In genomic region chr1:9717193-9718005, GRCh38 we compare ENCODE assay signal across 8 cellular contexts.
DNase-seq lines count a peak whose midpoint lies in the region; ATAC-seq, FAIRE-seq and TF ChIP-seq lines count a peak whose summit lies in the region.

No MANE protein-coding gene starts in this region.

- H3K27me3 Mint-ChIP-seq in naive B cell, result no peaks in the 10 kb centered on the region
- H3K27me3 Mint-ChIP-seq in stimulated activated naive B cell treated with anti-CD40 and anti-IgM and Interleukin-4, amounts not matched to agents 10 μg/mL and 1 μg/mL and 100 μg/mL, for 72 hours, result no peaks in the 10 kb centered on the region

- peak overlapping the region; percentile 30 for H3K4me3 ChIP-seq in coronary artery

- peak overlapping the region; percentile 63 to 94 (median 86) for H3K4me3 Mint-ChIP-seq in naive B cell
- peak overlapping the region; percentile 77 to 81 for H3K4me3 Mint-ChIP-seq in stimulated activated naive B cell treated with anti-CD40 and anti-IgM and Interleukin-4, amounts not matched to agents 10 μg/mL and 1 μg/mL and 100 μg/mL, for 72 hours

- ATAC-seq in GM18498 (IDR thresholded peaks at IDR 0.05; ENCODE audit: unreplicated experiment), result peak; percentile 67
- ATAC-seq in HG03139 (IDR thresholded peaks at IDR 0.05; ENCODE audit: unreplicated experiment), result peak; percentile 68
- peak; percentile 91 to 92 for ATAC-seq in naive B cell (ENCODE audit: low read depth in 2 of 2)
- peak; percentile 88 to 90 for ATAC-seq in stimulated activated naive B cell treated with anti-CD40 and anti-IgM and Interleukin-4, amounts not matched to agents 10 μg/mL and 1 μg/mL and 100 μg/mL, for 72 hours (replicated peaks)
- no peak for ATAC-seq in HG02970 (IDR thresholded peaks at IDR 0.05; ENCODE audit: low FRiP score, unreplicated experiment)

- peak; percentile 41 to 89 (median 76) for DNase-seq in activated CD4-positive, CD25-positive, alpha-beta regulatory T cell (lab: John Stamatoyannopoulos, UW)
- DNase-seq in coronary artery (ENCODE audit: low spot score) (no peak), naive B cell (peak; percentile 91), H54 (ENCODE audit: insufficient read length, low spot score) (no peak)
- DNase-seq in stimulated activated naive B cell treated with anti-CD40 and anti-IgM and Interleukin-4, amounts not matched to agents 10 μg/mL and 1 μg/mL and 100 μg/mL, for 72 hours, result peak; percentile 70

- H3K27ac ChIP-seq in coronary artery, result peak overlapping the region in 1 of 2 donors; percentile 28

- no peak for TF ChIP-seq POLR2A in H54 (IDR thresholded peaks at IDR 0.05; ENCODE audit: low read depth, low read length)

- FAIRE-seq in H54 (lab: Jason Lieb, UNC), result no peak

- peak overlapping the region; percentile 94 to 99 (median 97) for H3K27ac Mint-ChIP-seq in naive B cell
- peak overlapping the region; percentile 97 for H3K27ac Mint-ChIP-seq in stimulated activated naive B cell treated with anti-CD40 and anti-IgM and Interleukin-4, amounts not matched to agents 10 μg/mL and 1 μg/mL and 100 μg/mL, for 72 hours

- H3K36me3 Mint-ChIP-seq in naive B cell, result peaks cover 0 to 10% of the 10 kb centered on the region in 2 donors
- peaks cover 59 to 72% of the 10 kb centered on the region in 2 donors for H3K36me3 Mint-ChIP-seq in stimulated activated naive B cell treated with anti-CD40 and anti-IgM and Interleukin-4, amounts not matched to agents 10 μg/mL and 1 μg/mL and 100 μg/mL, for 72 hours

- peaks cover 22 to 37% (median 26%) of the 10 kb centered on the region in 3 donors for H3K4me1 Mint-ChIP-seq in naive B cell
- H3K4me1 Mint-ChIP-seq in stimulated activated naive B cell treated with anti-CD40 and anti-IgM and Interleukin-4, amounts not matched to agents 10 μg/mL and 1 μg/mL and 100 μg/mL, for 72 hours, result peaks cover 37 to 60% of the 10 kb centered on the region in 2 donors

- no peaks in the 10 kb centered on the region for H3K9me3 Mint-ChIP-seq in naive B cell
- H3K9me3 Mint-ChIP-seq in stimulated activated naive B cell treated with anti-CD40 and anti-IgM and Interleukin-4, amounts not matched to agents 10 μg/mL and 1 μg/mL and 100 μg/mL, for 72 hours, result peaks cover 0 to 3% of the 10 kb centered on the region in 2 donors

- TF ChIP-seq CTCF in coronary artery (IDR thresholded peaks at IDR 0.05), result no peak

Comparison
In these comparisons a context has a peak if more than half of its experiments do, and no peak if none do; other contexts are left out.
1. DNase-seq: peak in activated CD4-positive, CD25-positive, alpha-beta regulatory T cell (4 of 4), naive B cell (single experiment) and stimulated activated naive B cell treated with anti-CD40 and anti-IgM and Interleukin-4, amounts not matched to agents 10 μg/mL and 1 μg/mL and 100 μg/mL, for 72 hours (single experiment); none in coronary artery (single experiment) and H54 (single experiment).